Comparison of ENCODE assay signal across 9 cellular contexts in the genomic region with DNA sequence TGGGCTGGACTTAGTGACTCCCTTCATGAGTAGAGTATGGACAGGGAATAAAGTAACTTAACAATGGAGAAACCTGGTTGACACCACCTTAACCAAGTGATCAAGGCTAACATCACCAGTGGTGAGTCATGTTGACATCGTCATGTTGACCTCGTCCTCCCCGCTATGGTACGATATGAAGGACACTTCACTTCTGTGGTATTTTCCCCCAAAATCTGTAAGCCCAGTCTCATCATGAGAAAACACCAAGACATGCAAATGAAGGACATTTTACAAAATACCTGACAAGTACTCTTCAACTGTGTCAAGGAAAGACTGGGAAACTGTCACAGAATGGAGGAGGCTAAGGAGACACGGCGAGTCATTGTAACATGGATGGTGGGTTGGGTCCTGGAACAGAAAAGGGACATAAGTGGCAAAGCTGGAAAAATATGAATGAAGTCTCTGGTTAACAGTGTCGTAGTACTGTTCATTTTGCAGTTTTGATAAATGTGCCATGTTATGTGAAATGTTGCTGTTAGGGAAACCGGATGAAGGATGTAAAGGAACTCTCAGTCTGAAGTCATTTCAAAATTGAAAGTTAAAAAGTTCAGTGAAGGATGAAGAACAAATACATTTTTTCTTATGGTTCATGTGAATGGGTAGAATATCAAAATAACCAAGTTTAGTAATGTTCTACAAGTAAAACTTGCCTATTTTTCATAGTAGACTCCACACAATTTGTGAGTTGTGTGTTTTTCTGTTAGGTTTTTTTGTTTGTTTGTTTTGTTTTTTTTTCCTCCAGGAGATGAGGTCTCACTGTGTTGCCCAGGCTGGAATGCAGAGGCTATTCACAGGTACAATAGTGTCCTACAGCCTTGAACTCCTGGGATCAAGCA.
A peak's percentile ranks its signal among the peaks of the same experiment; 100 is the strongest.
DNase-seq lines count a peak whose midpoint lies in the region; ATAC-seq and TF ChIP-seq lines count a peak whose summit lies in the region.
"Had no signal": no experiment of that assay in that cellular context is flagged by ENCODE, and none has a peak within 500 bp of the region (broad histone marks: within the 10 kb centered on the region; RNA-seq: fewer than 3 reads in every experiment).

No MANE protein-coding gene starts in this region.

- H3K36me3 Mint-ChIP-seq in activated T-helper 1 cell treated with anti-CD3 and anti-CD28 coated beads, Interleukin-12 subunit alpha, Interleukin-12 subunit beta, Interleukin-2, Interleukin-4 antibody, amounts not matched to agents 30 ng/mL and 10 ng/mL and 1 ng/mL, durations not matched to agents 14 hours and 24 hours and 36 hours (ENCODE audit: low read depth), result peaks cover 14% of the 10 kb centered on the region

- peak overlapping the region in 1 of 10 donors; percentile 2 for H3K27ac ChIP-seq in heart right ventricle

- intact Hi-C loops in activated T-helper 1 cell treated with anti-CD3 and anti-CD28 coated beads, Interleukin-12 subunit alpha, Interleukin-12 subunit beta, Interleukin-2, Interleukin-4 antibody, amounts not matched to agents 30 ng/mL and 10 ng/mL and 1 ng/mL, durations not matched to agents 14 hours and 24 hours and 36 hours (cut with micrococcal nuclease), result loop anchor here (1.0 to 5.0 kb wide), 6 partner anchors 7 to 98 kb away; no protein-coding TSS in a partner anchor
- intact Hi-C loops in heart right ventricle (cut with DNase I), result no loop called here

- no peaks in the 10 kb centered on the region for H3K9me3 Mint-ChIP-seq in activated T-helper 1 cell treated with anti-CD3 and anti-CD28 coated beads, Interleukin-12 subunit alpha, Interleukin-12 subunit beta, Interleukin-2, Interleukin-4 antibody, amounts not matched to agents 30 ng/mL and 10 ng/mL and 1 ng/mL, durations not matched to agents 14 hours and 24 hours and 36 hours

- peak overlapping the region in 1 of 10 donors; percentile 1 for H3K4me3 ChIP-seq in heart right ventricle
- H3K4me3 ChIP-seq: heart left ventricle had no signal

- H3K4me3 Mint-ChIP-seq in activated T-helper 1 cell treated with anti-CD3 and anti-CD28 coated beads, Interleukin-12 subunit alpha, Interleukin-12 subunit beta, Interleukin-2, Interleukin-4 antibody, amounts not matched to agents 30 ng/mL and 10 ng/mL and 1 ng/mL, durations not matched to agents 14 hours and 24 hours and 36 hours, result peak overlapping the region; percentile 71

- DNase-seq in stimulated activated naive CD4-positive, alpha-beta T cell treated with Interleukin-2 at 50 U/mL for 16 hours (lab: John Stamatoyannopoulos, UW), result peak; percentile 4
- DNase-seq in stimulated activated naive CD4-positive, alpha-beta T cell (lab: John Stamatoyannopoulos, UW), result no peak
- DNase-seq in activated T-helper 1 cell treated with anti-CD3 and anti-CD28 coated beads, Interleukin-12 subunit alpha, Interleukin-12 subunit beta, Interleukin-2, Interleukin-4 antibody, amounts not matched to agents 30 ng/mL and 10 ng/mL and 1 ng/mL, durations not matched to agents 14 hours and 24 hours and 36 hours (ENCODE audit: low spot score), result peak; percentile 4
- DNase-seq in AML-193 (lab: John Stamatoyannopoulos, UW) (no peak), heart right ventricle (no peak), NCI-H1048 (lab: John Stamatoyannopoulos, UW) (no peak), kidney glomerular epithelial cell (lab: John Stamatoyannopoulos, UW) (no peak)
- DNase-seq: heart left ventricle had no signal

- no peaks in the 10 kb centered on the region for H3K27me3 ChIP-seq in heart right ventricle
- H3K27me3 ChIP-seq: heart left ventricle had no signal

- peaks cover 0 to 67% (median 39%) of the 10 kb centered on the region in 9 donors for H3K4me1 ChIP-seq in heart right ventricle

- 94 to 97% methylated on average over 8 of the region's 8 CpGs for WGBS in heart right ventricle, 2 donors

- H3K36me3 ChIP-seq in heart right ventricle, result peaks cover 0 to 5% (median 0%) of the 10 kb centered on the region in 9 donors
- H3K36me3 ChIP-seq: heart left ventricle had no signal

- no peak for TF ChIP-seq CTCF in heart right ventricle (IDR thresholded peaks at IDR 0.05)

- ATAC-seq in HG03045 (IDR thresholded peaks at IDR 0.05; ENCODE audit: unreplicated experiment) (peak; percentile 75), heart right ventricle (no peak)

- H3K27me3 Mint-ChIP-seq in activated T-helper 1 cell treated with anti-CD3 and anti-CD28 coated beads, Interleukin-12 subunit alpha, Interleukin-12 subunit beta, Interleukin-2, Interleukin-4 antibody, amounts not matched to agents 30 ng/mL and 10 ng/mL and 1 ng/mL, durations not matched to agents 14 hours and 24 hours and 36 hours (ENCODE audit: insufficient read depth), result no peaks in the 10 kb centered on the region

- H3K9me3 ChIP-seq in heart right ventricle, result no peaks in the 10 kb centered on the region
- H3K9me3 ChIP-seq: heart left ventricle had no signal

- peak overlapping the region; percentile 99 for H3K27ac Mint-ChIP-seq in activated T-helper 1 cell treated with anti-CD3 and anti-CD28 coated beads, Interleukin-12 subunit alpha, Interleukin-12 subunit beta, Interleukin-2, Interleukin-4 antibody, amounts not matched to agents 30 ng/mL and 10 ng/mL and 1 ng/mL, durations not matched to agents 14 hours and 24 hours and 36 hours

- peaks cover 49% of the 10 kb centered on the region for H3K4me1 Mint-ChIP-seq in activated T-helper 1 cell treated with anti-CD3 and anti-CD28 coated beads, Interleukin-12 subunit alpha, Interleukin-12 subunit beta, Interleukin-2, Interleukin-4 antibody, amounts not matched to agents 30 ng/mL and 10 ng/mL and 1 ng/mL, durations not matched to agents 14 hours and 24 hours and 36 hours (ENCODE audit: low read depth)

Comparison
In these comparisons a context has a peak if more than half of its experiments do, and no peak if none do; other contexts are left out.
1. DNase-seq: peak in stimulated activated naive CD4-positive, alpha-beta T cell treated with Interleukin-2 at 50 U/mL for 16 hours (single experiment) and activated T-helper 1 cell treated with anti-CD3 and anti-CD28 coated beads, Interleukin-12 subunit alpha, Interleukin-12 subunit beta, Interleukin-2, Interleukin-4 antibody, amounts not matched to agents 30 ng/mL and 10 ng/mL and 1 ng/mL, durations not matched to agents 14 hours and 24 hours and 36 hours (single experiment); none in stimulated activated naive CD4-positive, alpha-beta T cell (0 of 6), AML-193 (0 of 2), heart right ventricle (0 of 2), NCI-H1048 (single experiment) and kidney glomerular epithelial cell (single experiment).